In genomic region chr9:89602978-89603628, GRCh38 we compare ENCODE assay signal across 8 cellular contexts. TPM values are rescaled to one million over a fixed set of nuclear protein-coding genes. Genes with fewer than 3 reads are reported as not detected.
DNase-seq lines count a peak whose midpoint lies in the region; ATAC-seq and TF ChIP-seq lines count a peak whose summit lies in the region.

No MANE protein-coding gene starts in this region.

- no peaks in the 10 kb centered on the region for H3K36me3 ChIP-seq in liver (ENCODE audit: control insufficient read depth in 4 of 4, insufficient read depth in 3 of 4, low read depth in 1 of 4, low read length in 3 of 4)

- TF ChIP-seq CTCF in liver (IDR thresholded peaks at IDR 0.05; ENCODE audit: low read depth, low read length, missing input control) = peak; percentile 86

- ATAC-seq in HG03378 (IDR thresholded peaks at IDR 0.05; ENCODE audit: unreplicated experiment) = peak; percentile 39
- no peak for ATAC-seq in GM19035 (IDR thresholded peaks at IDR 0.05; ENCODE audit: unreplicated experiment)

- peak overlapping the region; percentile 63 to 83 for H3K27ac ChIP-seq in liver (ENCODE audit: low read depth in 1 of 2, low read length in 2 of 2)

- H3K27me3 ChIP-seq in liver (ENCODE audit: control insufficient read depth in 4 of 4, insufficient read depth in 4 of 4, low read length in 3 of 4) = no peaks in the 10 kb centered on the region

- TF ChIP-seq RAD21 in liver (IDR thresholded peaks at IDR 0.05) = peak; percentile 98

- no peaks in the 10 kb centered on the region for H3K9me3 ChIP-seq in liver (ENCODE audit: control insufficient read depth in 4 of 4, low read length in 3 of 4)

- H3K4me3 ChIP-seq in liver (ENCODE audit: low read depth in 1 of 3, low read length in 3 of 3) = peak overlapping the region in 2 of 3 donors; percentile 57 to 79

- 4% methylated on average over 24 of the region's 24 CpGs for WGBS in liver

- peaks cover 0 to 37% (median 20%) of the 10 kb centered on the region in 4 donors for H3K4me1 ChIP-seq in liver (ENCODE audit: control insufficient read depth in 4 of 4, insufficient read depth in 4 of 4, low read length in 3 of 4)

- peak overlapping the region in 1 of 2 donors; percentile 40 for H3K9ac ChIP-seq in liver (ENCODE audit: low read depth in 1 of 2, low read length in 2 of 2)

- DNase-seq in DMS 273 (lab: John Stamatoyannopoulos, UW; ENCODE audit: unreplicated experiment) = peak; percentile 93
- DNase-seq in NCI-H526 treated with DMSO at 0.1 percent for 48 hours (lab: John Stamatoyannopoulos, UW) = peak; percentile 89
- DNase-seq in activated CD4-positive, alpha-beta T cell treated with anti-CD3 and anti-CD28 coated beads, Interleukin-2, amount 50 U/mL, for 4 hours = peak; percentile 89 to 90
- DNase-seq in dermis microvascular lymphatic vessel endothelial cell (ENCODE audit: low read depth in 2 of 2) = peak; percentile 48 to 81
- DNase-seq in stimulated activated CD4-positive, alpha-beta T cell treated with anti-CD3 and anti-CD28 coated beads, Interleukin-1b, Interleukin-23, amount 100 ng/mL, for 48 hours = peak; percentile 88

TF ChIP-seq in liver, 16 proteins besides CTCF, POLR2A, EP300 and RAD21:
- no peak for TF ChIP-seq TAF1 (conservative IDR thresholded peaks at IDR 0.05)
- peak; percentile 30 for TF ChIP-seq YY1 (IDR thresholded peaks at IDR 0.05)
- peak; percentile 22 to 34 for TF ChIP-seq RXRA (IDR thresholded peaks at IDR 0.05)
- no peak for TF ChIP-seq FOXA2 (IDR thresholded peaks at IDR 0.05)
- TF ChIP-seq HNF4A (conservative IDR thresholded peaks at IDR 0.05) = peak; percentile 32 to 40
- TF ChIP-seq JUND (IDR thresholded peaks at IDR 0.05) = peak in 1 of 2 donors; percentile 18

RNA-seq across cellular contexts. Expression of gene GADD45G, which starts 1.7 kb away (rescaled TPM):
- total RNA-seq in dermis microvascular lymphatic vessel endothelial cell (under 0.01 and 0.13 TPM in 2 replicates), liver (10 to 100 TPM in 1 of 2 donors, 1 to 10 TPM in 1; 5.5 to 20.7 TPM)
- 100 to 1,000 TPM in 1 of 2 donors, 10 to 100 TPM in 1; 66.0 to 106 TPM for polyA plus RNA-seq in liver
